In the genomic region with DNA sequence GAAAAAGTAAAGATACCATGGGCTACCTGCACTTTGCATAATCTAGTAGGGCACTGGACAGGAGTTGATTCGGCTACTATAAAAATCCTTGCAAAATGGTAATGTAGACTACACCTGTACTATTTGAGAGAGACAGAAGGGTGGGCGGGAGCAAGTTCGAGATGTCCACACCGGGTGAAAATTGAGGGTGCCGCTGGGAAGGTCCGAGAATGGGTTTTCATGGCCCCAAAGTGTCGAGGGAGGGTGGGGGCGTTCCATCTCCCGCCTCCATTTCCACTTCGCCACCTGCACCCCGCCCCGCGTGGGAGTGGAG, we compare ENCODE assay signal across 8 cellular contexts. TPM values are rescaled to one million over a fixed set of nuclear protein-coding genes. Genes with fewer than 3 reads are reported as not detected.
A peak's percentile ranks its signal among the peaks of the same experiment; 100 is the strongest.
DNase-seq lines count a peak whose midpoint lies in the region; ATAC-seq and TF ChIP-seq lines count a peak whose summit lies in the region.

No MANE protein-coding gene starts in this region.

- H3K27ac ChIP-seq in OCI-LY3 (ENCODE audit: low read length) (peak overlapping the region; percentile 65), epithelial cell of prostate (peak overlapping the region; percentile 62)

- H2AFZ ChIP-seq in OCI-LY3 (ENCODE audit: low read depth, low read length) = peak overlapping the region; percentile 85

- no peaks in the 10 kb centered on the region for H4K20me1 ChIP-seq in OCI-LY3 (ENCODE audit: insufficient read depth, low read length)

- H3K9me3 Mint-ChIP-seq in activated T-cell treated with anti-CD3 and anti-CD28 coated beads, Interleukin-2, amount 50 U/mL, for 24 hours = no peaks in the 10 kb centered on the region
- H3K9me3 Mint-ChIP-seq in progenitor cell of endocrine pancreas (ENCODE audit: low read depth) = peaks cover 4% of the 10 kb centered on the region

- peak overlapping the region; percentile 93 for H3K27ac Mint-ChIP-seq in activated T-cell treated with anti-CD3 and anti-CD28 coated beads, Interleukin-2, amount 50 U/mL, for 24 hours
- peak overlapping the region; percentile 91 for H3K27ac Mint-ChIP-seq in progenitor cell of endocrine pancreas

- H3K4me2 ChIP-seq in OCI-LY3 (ENCODE audit: low read length) = peak overlapping the region; percentile 88

- CTCF ChIA-PET in GM10248 (lab: Yijun Ruan, JAX) = no interaction called here

- peaks cover 8% of the 10 kb centered on the region for H3K36me3 ChIP-seq in OCI-LY3 (replicated peaks; ENCODE audit: low read depth, low read length)

- POLR2A ChIA-PET in GM10248 (lab: Yijun Ruan, JAX) = no interaction called here

- peaks cover 40% of the 10 kb centered on the region for H3K79me2 ChIP-seq in OCI-LY3 (ENCODE audit: low read length)

- H3K36me3 Mint-ChIP-seq in activated T-cell treated with anti-CD3 and anti-CD28 coated beads, Interleukin-2, amount 50 U/mL, for 24 hours (ENCODE audit: low read depth) = peaks cover 41% of the 10 kb centered on the region
- H3K36me3 Mint-ChIP-seq in progenitor cell of endocrine pancreas (ENCODE audit: insufficient read depth) = peaks cover 3% of the 10 kb centered on the region

- DNase-seq in activated T-cell treated with anti-CD3 and anti-CD28 coated beads, Interleukin-2, amount 50 U/mL, for 24 hours = no peak
- DNase-seq in activated T-cell treated with anti-CD3 and anti-CD28 coated beads for 4 hours (no peak), epithelial cell of prostate (ENCODE audit: low read depth, low spot score) (no peak), progenitor cell of endocrine pancreas (ENCODE audit: low spot score, unreplicated experiment) (peak; percentile 17), activated gamma-delta T cell treated with Interleukin-2 at 50 U/mL for 16 hours (no peak), GM10248 (ENCODE audit: extremely low spot score) (no peak)

- peak overlapping the region; percentile 90 for H3K4me3 Mint-ChIP-seq in activated T-cell treated with anti-CD3 and anti-CD28 coated beads, Interleukin-2, amount 50 U/mL, for 24 hours
- peak overlapping the region; percentile 95 for H3K4me3 Mint-ChIP-seq in progenitor cell of endocrine pancreas (ENCODE audit: low read depth)

- TF ChIP-seq CTCF in OCI-LY3 (IDR thresholded peaks at IDR 0.05; ENCODE audit: low read depth, low read length) (no peak), progenitor cell of endocrine pancreas (IDR thresholded peaks at IDR 0.05; ENCODE audit: unreplicated experiment) (no peak), GM10248 (IDR thresholded peaks at IDR 0.05; ENCODE audit: control extremely low read depth, extremely low read depth, low read depth, missing control alignments) (no peak)

- no peaks in the 10 kb centered on the region for H3K27me3 ChIP-seq in OCI-LY3 (ENCODE audit: low read depth, low read length)

- peak overlapping the region; percentile 84 for H3K4me3 ChIP-seq in OCI-LY3 (ENCODE audit: low read length)

- H3K9ac ChIP-seq in OCI-LY3 (ENCODE audit: low read length) = peak overlapping the region; percentile 95

- ATAC-seq in GM19328 (IDR thresholded peaks at IDR 0.05; ENCODE audit: unreplicated experiment) = no peak

- H3K4me1 ChIP-seq in OCI-LY3 (ENCODE audit: low read length) = peaks cover 9% of the 10 kb centered on the region; the same call in 1 of the 2 replicates

- H3K4me1 Mint-ChIP-seq in activated T-cell treated with anti-CD3 and anti-CD28 coated beads, Interleukin-2, amount 50 U/mL, for 24 hours (ENCODE audit: low read depth) = peaks cover 30% of the 10 kb centered on the region
- peaks cover 6% of the 10 kb centered on the region for H3K4me1 Mint-ChIP-seq in progenitor cell of endocrine pancreas (ENCODE audit: low read depth)

- no peaks in the 10 kb centered on the region for H3K9me3 ChIP-seq in OCI-LY3 (ENCODE audit: insufficient read depth, low read length)

- no peaks in the 10 kb centered on the region for H3K27me3 Mint-ChIP-seq in activated T-cell treated with anti-CD3 and anti-CD28 coated beads, Interleukin-2, amount 50 U/mL, for 24 hours
- H3K27me3 Mint-ChIP-seq in progenitor cell of endocrine pancreas = peaks cover 4% of the 10 kb centered on the region

RNA-seq across cellular contexts. Expression of a gene that starts 0.6 kb away (rescaled TPM):
- 73.4 and 79.5 TPM in 2 replicates for total RNA-seq in progenitor cell of endocrine pancreas
